In genomic region chr1:224096773-224097172, GRCh38 we compare ENCODE assay signal across 28 cellular contexts.
"Had no signal": no experiment of that assay in that cellular context is flagged by ENCODE, and none has a peak within 500 bp of the region (broad histone marks: within the 10 kb centered on the region; RNA-seq: fewer than 3 reads in every experiment).

No MANE protein-coding gene starts in this region.

- H3K27me3 ChIP-seq: stomach, suprapubic skin, testis, thyroid gland, tibial artery, tibial nerve, transverse colon, upper lobe of left lung, upper lobe of right lung, uterus, vagina had no signal

- H3K4me3 ChIP-seq: stomach, suprapubic skin, testis, thoracic aorta, thyroid gland, tibial artery, tibial nerve, transverse colon, upper lobe of left lung, upper lobe of right lung, uterus, vagina had no signal

- H3K9me3 ChIP-seq: stomach, suprapubic skin, testis, thoracic aorta, thyroid gland, tibial artery, tibial nerve, transverse colon, upper lobe of left lung, upper lobe of right lung, uterus, vagina had no signal

- H3K27ac Mint-ChIP-seq: stimulated activated effector memory CD8-positive, alpha-beta T cell treated with anti-CD3 and anti-CD28 coated beads, Interleukin-12 subunit alpha, Interleukin-12 subunit beta, amount 100 ng/mL, for 72 hours; stimulated activated memory B cell treated with anti-CD40 and anti-IgM and Interleukin-4, amounts not matched to agents 10 μg/mL and 1 μg/mL and 100 μg/mL, for 72 hours; stimulated activated naive B cell treated with anti-CD40 and anti-IgM and Interleukin-4, amounts not matched to agents 10 μg/mL and 1 μg/mL and 100 μg/mL, for 72 hours; stimulated activated naive CD8-positive, alpha-beta T cell treated with anti-CD3 and anti-CD28 coated beads, Interleukin-15, amount 100 ng/mL, for 72 hours; stimulated activated naive CD8-positive, alpha-beta T cell treated with anti-CD3 and anti-CD28 coated beads, Interleukin-15, Interleukin-2, amounts not matched to agents 100 ng/mL and 50 ng/mL, for 24 hours; type B pancreatic cell had no signal

- H3K4me3 Mint-ChIP-seq: stimulated activated effector memory CD8-positive, alpha-beta T cell treated with anti-CD3 and anti-CD28 coated beads, Interleukin-12 subunit alpha, Interleukin-12 subunit beta, amount 100 ng/mL, for 72 hours; stimulated activated memory B cell treated with anti-CD40 and anti-IgM and Interleukin-4, amounts not matched to agents 10 μg/mL and 1 μg/mL and 100 μg/mL, for 72 hours; stimulated activated naive B cell treated with anti-CD40 and anti-IgM and Interleukin-4, amounts not matched to agents 10 μg/mL and 1 μg/mL and 100 μg/mL, for 72 hours; stimulated activated naive CD8-positive, alpha-beta T cell treated with anti-CD3 and anti-CD28 coated beads, Interleukin-15, amount 100 ng/mL, for 72 hours; stimulated activated naive CD8-positive, alpha-beta T cell treated with anti-CD3 and anti-CD28 coated beads, Interleukin-15, Interleukin-2, amounts not matched to agents 100 ng/mL and 50 ng/mL, for 24 hours; type B pancreatic cell had no signal

- H3K36me3 ChIP-seq: stomach, suprapubic skin, thoracic aorta, thyroid gland, tibial artery, tibial nerve, transverse colon, upper lobe of left lung, upper lobe of right lung, uterus, vagina had no signal

- H3K4me1 Mint-ChIP-seq: stimulated activated effector memory CD8-positive, alpha-beta T cell treated with anti-CD3 and anti-CD28 coated beads, Interleukin-12 subunit alpha, Interleukin-12 subunit beta, amount 100 ng/mL, for 72 hours; stimulated activated memory B cell treated with anti-CD40 and anti-IgM and Interleukin-4, amounts not matched to agents 10 μg/mL and 1 μg/mL and 100 μg/mL, for 72 hours; stimulated activated naive B cell treated with anti-CD40 and anti-IgM and Interleukin-4, amounts not matched to agents 10 μg/mL and 1 μg/mL and 100 μg/mL, for 72 hours; stimulated activated naive CD8-positive, alpha-beta T cell treated with anti-CD3 and anti-CD28 coated beads, Interleukin-15, amount 100 ng/mL, for 72 hours had no signal

- H3K27ac ChIP-seq: stomach, suprapubic skin, testis, thoracic aorta, thyroid gland, tibial artery, tibial nerve, transverse colon, upper lobe of left lung, upper lobe of right lung, uterus, vagina had no signal

- DNase-seq: stimulated activated CD4-positive, alpha-beta T cell treated with anti-CD3 and anti-CD28 coated beads, Interleukin-2, amount 100 ng/mL, for 48 hours; stimulated activated CD4-positive, alpha-beta T cell treated with anti-CD3 and anti-CD28 coated beads, Interleukin-4, amount 100 ng/mL, for 1 hour; stimulated activated CD4-positive, alpha-beta T cell treated with anti-CD3 and anti-CD28 coated beads, Interleukin-4, amount 100 ng/mL, for 24 hours; stimulated activated CD4-positive, alpha-beta T cell treated with anti-CD3 and anti-CD28 coated beads, Interleukin-4, amount 100 ng/mL, for 4 hours; stimulated activated CD8-positive, alpha-beta memory T cell treated with anti-CD3 and anti-CD28 coated beads, Interleukin-4, amount 100 ng/mL, for 48 hours; stimulated activated naive B cell treated with anti-CD40 and anti-IgM and Interleukin-4, amounts not matched to agents 10 μg/mL and 1 μg/mL and 100 μg/mL, for 72 hours; stimulated activated naive CD4-positive, alpha-beta T cell; stimulated activated naive CD4-positive, alpha-beta T cell treated with Interleukin-2 at 50 U/mL for 16 hours; stimulated activated naive CD8-positive, alpha-beta T cell treated with anti-CD3 and anti-CD28 coated beads, Interleukin-15, amount 100 ng/mL, for 72 hours; stimulated activated naive CD8-positive, alpha-beta T cell treated with anti-CD3 and anti-CD28 coated beads, Interleukin-15, Interleukin-2, amounts not matched to agents 100 U/mL and 50 U/mL, for 24 hours; stomach; substantia nigra; testis; thyroid gland; tibial artery; transverse colon; trophoblast cell; upper lobe of left lung; upper lobe of right lung; uterus had no signal

- H3K9me3 Mint-ChIP-seq: stimulated activated effector memory CD8-positive, alpha-beta T cell treated with anti-CD3 and anti-CD28 coated beads, Interleukin-12 subunit alpha, Interleukin-12 subunit beta, amount 100 ng/mL, for 72 hours; stimulated activated memory B cell treated with anti-CD40 and anti-IgM and Interleukin-4, amounts not matched to agents 10 μg/mL and 1 μg/mL and 100 μg/mL, for 72 hours; stimulated activated naive B cell treated with anti-CD40 and anti-IgM and Interleukin-4, amounts not matched to agents 10 μg/mL and 1 μg/mL and 100 μg/mL, for 72 hours; stimulated activated naive CD8-positive, alpha-beta T cell treated with anti-CD3 and anti-CD28 coated beads, Interleukin-15, amount 100 ng/mL, for 72 hours; stimulated activated naive CD8-positive, alpha-beta T cell treated with anti-CD3 and anti-CD28 coated beads, Interleukin-15, Interleukin-2, amounts not matched to agents 100 ng/mL and 50 ng/mL, for 24 hours; type B pancreatic cell had no signal

- H3K36me3 Mint-ChIP-seq: stimulated activated effector memory CD8-positive, alpha-beta T cell treated with anti-CD3 and anti-CD28 coated beads, Interleukin-12 subunit alpha, Interleukin-12 subunit beta, amount 100 ng/mL, for 72 hours; stimulated activated memory B cell treated with anti-CD40 and anti-IgM and Interleukin-4, amounts not matched to agents 10 μg/mL and 1 μg/mL and 100 μg/mL, for 72 hours; stimulated activated naive B cell treated with anti-CD40 and anti-IgM and Interleukin-4, amounts not matched to agents 10 μg/mL and 1 μg/mL and 100 μg/mL, for 72 hours; type B pancreatic cell had no signal

- H3K4me1 ChIP-seq: stomach, suprapubic skin, testis, thyroid gland, tibial artery, tibial nerve, transverse colon, upper lobe of left lung, upper lobe of right lung, uterus, vagina had no signal
